8 cellular contexts compared by ENCODE assay signal in the genomic region with DNA sequence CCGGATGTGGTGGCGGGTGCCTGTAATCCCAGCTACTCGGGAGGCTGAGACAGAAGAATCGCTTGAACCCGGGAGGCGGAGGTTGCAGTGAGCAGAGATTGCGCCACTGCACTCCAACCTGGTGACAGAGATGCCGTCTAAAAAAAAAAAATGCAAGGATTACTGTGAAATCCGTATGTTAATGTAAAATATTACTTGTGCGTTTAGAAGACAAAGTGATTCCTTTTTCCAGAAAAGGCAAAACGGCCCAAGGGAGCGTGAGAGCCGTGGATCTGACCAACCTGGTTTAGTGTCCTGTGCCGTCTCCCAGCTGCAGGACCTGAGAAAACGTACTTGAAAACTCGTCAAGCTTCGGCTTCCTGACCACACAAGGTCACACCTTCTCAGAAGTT. TPM values are rescaled to one million over a fixed set of nuclear protein-coding genes. Genes with fewer than 3 reads are reported as not detected.
DNase-seq lines count a peak whose midpoint lies in the region; ATAC-seq and TF ChIP-seq lines count a peak whose summit lies in the region.

No MANE protein-coding gene starts in this region.

- TF ChIP-seq CTCF in GM12864 (IDR thresholded peaks at IDR 0.05; ENCODE audit: low read depth, low read length, missing control alignments), result no peak
- TF ChIP-seq CTCF in SU-DHL-6 (IDR thresholded peaks at IDR 0.05; ENCODE audit: insufficient read depth, low read length, poor library complexity, severe bottlenecking), result no peak
- TF ChIP-seq CTCF in fibroblast of lung (conservative IDR thresholded peaks at IDR 0.05 in 1 of 2, IDR thresholded peaks at IDR 0.05 in 1 of 2; ENCODE audit: low read depth in 1 of 2, low read length in 2 of 2), result no peak
- TF ChIP-seq CTCF in psoas muscle (IDR thresholded peaks at IDR 0.05), result no peak

- no peak for DNase-seq in GM12864 (ENCODE audit: low read depth)
- DNase-seq in fibroblast of lung (ENCODE audit: low read depth in 2 of 2), result no peak
- no peak for DNase-seq in psoas muscle
- DNase-seq in NCI-H187 (lab: John Stamatoyannopoulos, UW), result no peak
- no peak for DNase-seq in erythroblast (lab: John Stamatoyannopoulos, UW)

- H3K4me3 ChIP-seq in GM12864 (ENCODE audit: low read depth, low read length), result peak overlapping the region; percentile 71
- peak overlapping the region; percentile 63 for H3K4me3 ChIP-seq in SU-DHL-6 (ENCODE audit: insufficient read depth, low read length, poor library complexity, severe bottlenecking)
- H3K4me3 ChIP-seq in fibroblast of lung (replicated peaks in 1 of 4; ENCODE audit: control extremely low read depth in 1 of 4, insufficient read depth in 1 of 4, low read depth in 3 of 4, low read length in 4 of 4), result peak overlapping the region; percentile 53 to 83 (median 80)
- peak overlapping the region; percentile 83 for H3K4me3 ChIP-seq in psoas muscle

- ATAC-seq in psoas muscle, result no peak
- no peak for ATAC-seq in esophagus mucosa
- ATAC-seq in HG03342 (IDR thresholded peaks at IDR 0.05; ENCODE audit: unreplicated experiment), result no peak

- H3K27ac ChIP-seq in SU-DHL-6 (ENCODE audit: low read depth, low read length) (0 out of 2 replicates have a peak overlapping the region, but pooled peaks have one; percentile 12), fibroblast of lung (ENCODE audit: insufficient read depth, low read length) (peak overlapping the region; percentile 64), psoas muscle (peak overlapping the region; percentile 87)

- H3F3A ChIP-seq in SU-DHL-6 (ENCODE audit: insufficient read depth), result no peaks in the 10 kb centered on the region

- H3K4me1 ChIP-seq in fibroblast of lung (ENCODE audit: control insufficient read depth, extremely low read depth, insufficient read depth, low read length) (peaks cover 6% of the 10 kb centered on the region), psoas muscle (peaks cover 32% of the 10 kb centered on the region)

- H3K27me3 ChIP-seq in SU-DHL-6 (ENCODE audit: low read length) (no peaks in the 10 kb centered on the region), fibroblast of lung (ENCODE audit: control insufficient read depth, insufficient read depth, low read length) (no peaks in the 10 kb centered on the region), psoas muscle (ENCODE audit: insufficient read depth in 3 of 3, low read length in 2 of 3) (no peaks in the 10 kb centered on the region)

- H3K4me2 ChIP-seq in SU-DHL-6 (ENCODE audit: low read depth, low read length, poor library complexity, severe bottlenecking) (peak overlapping the region; percentile 75), fibroblast of lung (ENCODE audit: extremely low read depth, insufficient read depth, low read length) (peak overlapping the region; percentile 71)

- H3K36me3 ChIP-seq in SU-DHL-6 (ENCODE audit: low read length) (no peaks in the 10 kb centered on the region), fibroblast of lung (ENCODE audit: control insufficient read depth, insufficient read depth, low read length) (no peaks in the 10 kb centered on the region), psoas muscle (ENCODE audit: insufficient read depth in 1 of 2, low read depth in 1 of 2) (no peaks in the 10 kb centered on the region)

- H3K9me2 ChIP-seq in SU-DHL-6 (replicated peaks; ENCODE audit: insufficient read depth, low read length), result no peaks in the 10 kb centered on the region

- intact Hi-C loops in psoas muscle (cut with DNase I), result loop anchor here in 1 of 2 donors (5.0 kb wide), 1 partner anchor 41 kb away; no protein-coding TSS in a partner anchor

- no peak for TF ChIP-seq POLR2A in erythroblast (IDR thresholded peaks at IDR 0.05; ENCODE audit: low read length)

- peaks cover 29% of the 10 kb centered on the region for H3K79me2 ChIP-seq in SU-DHL-6 (ENCODE audit: insufficient read depth, low read length)
- H3K79me2 ChIP-seq in fibroblast of lung (ENCODE audit: control insufficient read depth, insufficient read depth, low read length), result peaks cover 12% of the 10 kb centered on the region

- H3K9ac ChIP-seq in SU-DHL-6 (ENCODE audit: low read length), result peak overlapping the region; percentile 75
- peak overlapping the region; percentile 75 for H3K9ac ChIP-seq in fibroblast of lung (ENCODE audit: insufficient read depth, low read length)

- no peaks in the 10 kb centered on the region for H4K20me1 ChIP-seq in SU-DHL-6 (ENCODE audit: low read depth, low read length)
- no peaks in the 10 kb centered on the region for H4K20me1 ChIP-seq in fibroblast of lung (ENCODE audit: control insufficient read depth, extremely low read depth, insufficient read depth, low read length)

- H3K9me3 ChIP-seq in SU-DHL-6 (ENCODE audit: insufficient read depth, low read length) (no peaks in the 10 kb centered on the region), fibroblast of lung (ENCODE audit: control insufficient read depth, insufficient read depth, low read depth, low read length) (no peaks in the 10 kb centered on the region), psoas muscle (no peaks in the 10 kb centered on the region)

- 31 to 41% (median 37%) methylated on average over 17 of the region's 17 CpGs for WGBS in psoas muscle, 3 donors

- peak overlapping the region; percentile 66 for H2AFZ ChIP-seq in SU-DHL-6 (ENCODE audit: low read depth, low read length, severe bottlenecking)
- peak overlapping the region; percentile 92 for H2AFZ ChIP-seq in fibroblast of lung (ENCODE audit: low read length)

RNA-seq across cellular contexts. Expression of gene HDHD5, which starts 0.9 kb away (rescaled TPM):
- total RNA-seq in fibroblast of lung (16.2 and 17.7 TPM in 2 replicates), psoas muscle (10 to 100 TPM; 24.6 to 46.7 (median 28.9) TPM), esophagus mucosa (20.1 TPM)
- polyA plus RNA-seq in fibroblast of lung (19.7 and 20.9 TPM in 2 replicates), psoas muscle (10 to 100 TPM; 33.9 to 68.3 (median 37.4) TPM)
- polyA plus RNA-seq in fibroblast of lung (2012), result 19.2 and 20.5 TPM in 2 replicates
- polyA minus RNA-seq in fibroblast of lung (ENCODE audit: low replicate concordance), result 16.9 and 19.3 TPM in 2 replicates

RNA-seq across cellular contexts. Expression of gene TMEM121B, which starts 37.0 kb away (rescaled TPM):
- under 0.01 TPM in 1 of 2 replicates, not detected in the other for total RNA-seq in fibroblast of lung
- 0.05 and 0.10 TPM in 2 replicates for polyA plus RNA-seq in fibroblast of lung
- 0.10 and 0.20 TPM in 2 replicates for polyA plus RNA-seq in fibroblast of lung (2012)
- polyA minus RNA-seq in fibroblast of lung (ENCODE audit: low replicate concordance), result 0.48 TPM in 1 of 2 replicates, not detected in the other
- total RNA-seq in psoas muscle, result under 1 TPM; 0.28 to 0.80 (median 0.64) TPM
- under 1 TPM; 0.03 to 0.14 (median 0.09) TPM for polyA plus RNA-seq in psoas muscle
- total RNA-seq in esophagus mucosa, result 0.28 TPM

Comparison
In these comparisons a context has a peak if more than half of its experiments do, and no peak if none do; other contexts are left out.
1. H3K27ac ChIP-seq: peak in every context shown above with its lines; median percentile 87 in psoas muscle; 64 in fibroblast of lung; 12 in SU-DHL-6.